ENCODE assay signal across 8 cellular contexts in the genomic region with DNA sequence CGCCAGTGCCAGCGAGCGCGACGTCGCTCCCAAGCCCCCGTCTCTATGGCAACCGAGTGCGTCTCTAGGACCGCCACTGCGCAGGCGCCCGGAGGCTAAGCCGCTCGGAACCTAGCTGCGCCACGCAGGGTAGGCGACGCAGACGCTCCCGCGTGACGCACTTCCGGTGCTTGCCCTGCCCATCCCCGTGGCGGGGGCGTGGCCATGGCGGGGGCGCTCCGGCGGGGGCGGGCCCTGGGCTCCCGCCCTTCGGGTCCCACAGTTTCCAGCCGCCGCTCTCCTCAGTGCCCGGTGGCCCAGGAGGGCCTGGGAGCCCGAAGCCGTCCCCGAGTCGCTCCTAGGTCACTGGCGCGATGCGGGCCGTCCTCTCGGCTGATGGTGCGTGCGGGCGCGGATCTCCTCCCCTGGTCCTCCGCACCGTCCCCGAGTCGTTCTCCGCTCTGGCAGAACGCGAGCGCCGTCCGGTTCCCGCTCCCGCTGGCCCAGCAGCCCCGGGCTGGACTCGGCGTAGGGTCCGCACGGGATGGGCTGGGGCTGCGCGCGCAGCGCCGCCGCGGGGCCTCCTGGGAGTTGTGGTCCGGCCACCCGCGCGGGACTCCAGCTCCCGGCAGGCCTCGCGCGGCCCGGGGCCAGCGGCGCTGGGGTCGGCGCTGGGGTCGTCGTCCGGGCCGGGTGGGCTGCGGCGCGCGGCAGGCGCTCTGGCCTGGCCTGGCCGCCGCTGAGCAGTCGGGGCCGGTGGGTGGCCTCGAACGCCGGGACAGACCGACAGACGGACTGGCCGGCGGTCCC. TPM values are rescaled to one million over a fixed set of nuclear protein-coding genes. Genes with fewer than 3 reads are reported as not detected.
DNase-seq lines count a peak whose midpoint lies in the region; ATAC-seq and TF ChIP-seq lines count a peak whose summit lies in the region.

A gene (plus strand): TSS at position 245 of the 789 bp plus-strand sequence. CDS start 7,953 bp downstream, outside the sequence.

- peak within 1 kb of the TSS; percentile 100 for H3K27ac ChIP-seq in CD4-positive, CD25-positive, alpha-beta regulatory T cell (ENCODE audit: insufficient read depth, low read length, poor library complexity, severe bottlenecking)
- peak within 1 kb of the TSS; percentile 95 to 100 (median 99) for H3K27ac ChIP-seq in right lobe of liver

- H3K4me3 ChIP-seq in CD4-positive, CD25-positive, alpha-beta regulatory T cell (ENCODE audit: low read depth, low read length): peak within 1 kb of the TSS; percentile 80
- peak within 1 kb of the TSS; percentile 83 to 100 (median 99) for H3K4me3 ChIP-seq in right lobe of liver

- H3K36me3 ChIP-seq in CD4-positive, CD25-positive, alpha-beta regulatory T cell (ENCODE audit: control insufficient read depth, insufficient read depth, low read length): peaks cover 2% of the 10 kb centered on the region
- H3K36me3 ChIP-seq in right lobe of liver: no peaks in the 10 kb centered on the region

- intact Hi-C loops in activated CD4-positive, alpha-beta memory T cell treated with anti-CD3 and anti-CD28 coated beads for 36 hours (cut with micrococcal nuclease): loop anchor here (1.0 to 2.0 kb wide), 4 partner anchors 15 to 240 kb away; a partner anchor contains a TSS
- intact Hi-C loops in right lobe of liver (cut with DNase I): no loop called here

- H3K36me3 Mint-ChIP-seq in CD4-positive, CD25-positive, alpha-beta regulatory T cell: peaks cover 5% of the 10 kb centered on the region
- H3K36me3 Mint-ChIP-seq in activated CD4-positive, alpha-beta memory T cell treated with anti-CD3 and anti-CD28 coated beads for 36 hours: peaks cover 6% of the 10 kb centered on the region

- peak; percentile 83 for TF ChIP-seq POLR2A in right lobe of liver (IDR thresholded peaks at IDR 0.05)

- WGBS in right lobe of liver (ENCODE audit: insufficient coverage, low coverage, low lambda C conversion rate, missing lambda C conversion rate): 0% methylated on average over 8 of the region's 107 CpGs

- H3K9me3 ChIP-seq in CD4-positive, CD25-positive, alpha-beta regulatory T cell (ENCODE audit: control insufficient read depth in 2 of 2, low read length in 2 of 2): no peaks in the 10 kb centered on the region
- H3K9me3 ChIP-seq in right lobe of liver: no peaks in the 10 kb centered on the region

- CTCF ChIA-PET in activated CD4-positive, alpha-beta memory T cell treated with anti-CD3 and anti-CD28 coated beads for 36 hours (lab: Charles Lee): interaction anchor here (0.6 to 1.1 kb wide), 3 partner anchors 14 to 290 kb away, joined by 3 to 5 read pairs (median 4); no protein-coding TSS in a partner anchor

- POLR2A ChIA-PET in activated CD4-positive, alpha-beta memory T cell treated with anti-CD3 and anti-CD28 coated beads for 36 hours (lab: Charles Lee): interaction anchor here (1.0 to 1.3 kb wide), 5 partner anchors 14 to 208 kb away, joined by 3 read pairs; no protein-coding TSS in a partner anchor

- peaks cover 5 to 32% (median 13%) of the 10 kb centered on the region in 4 donors for H3K4me1 Mint-ChIP-seq in CD4-positive, CD25-positive, alpha-beta regulatory T cell
- peaks cover 18% of the 10 kb centered on the region for H3K4me1 Mint-ChIP-seq in activated CD4-positive, alpha-beta memory T cell treated with anti-CD3 and anti-CD28 coated beads for 36 hours (ENCODE audit: low read depth)

- H3K27me3 Mint-ChIP-seq in CD4-positive, CD25-positive, alpha-beta regulatory T cell: no peaks in the 10 kb centered on the region
- H3K27me3 Mint-ChIP-seq in activated CD4-positive, alpha-beta memory T cell treated with anti-CD3 and anti-CD28 coated beads for 36 hours: no peaks in the 10 kb centered on the region

- ATAC-seq in CD4-positive, CD25-positive, alpha-beta regulatory T cell (ENCODE audit: low read depth in 2 of 2): peak; percentile 84 to 87
- ATAC-seq in GM19397 (IDR thresholded peaks at IDR 0.05; ENCODE audit: unreplicated experiment) (peak; percentile 81), HG03565 (IDR thresholded peaks at IDR 0.05; ENCODE audit: unreplicated experiment) (peak; percentile 79), right lobe of liver (peak; percentile 91 to 95 (median 94))

- peaks cover 0 to 1% (median 0%) of the 10 kb centered on the region in 7 donors for H3K9me3 Mint-ChIP-seq in CD4-positive, CD25-positive, alpha-beta regulatory T cell
- H3K9me3 Mint-ChIP-seq in activated CD4-positive, alpha-beta memory T cell treated with anti-CD3 and anti-CD28 coated beads for 36 hours: no peaks in the 10 kb centered on the region

- no peak for TF ChIP-seq CTCF in right lobe of liver (IDR thresholded peaks at IDR 0.05)

- H3K4me3 Mint-ChIP-seq in CD4-positive, CD25-positive, alpha-beta regulatory T cell: peak within 1 kb of the TSS; percentile 95 to 98 (median 96)
- H3K4me3 Mint-ChIP-seq in activated CD4-positive, alpha-beta memory T cell treated with anti-CD3 and anti-CD28 coated beads for 36 hours: peak within 1 kb of the TSS; percentile 90

- H3K27me3 ChIP-seq in CD4-positive, CD25-positive, alpha-beta regulatory T cell (ENCODE audit: control insufficient read depth, insufficient read depth, low read length): no peaks in the 10 kb centered on the region
- H3K27me3 ChIP-seq in right lobe of liver: no peaks in the 10 kb centered on the region

- H3K27ac Mint-ChIP-seq in CD4-positive, CD25-positive, alpha-beta regulatory T cell: peak within 1 kb of the TSS; percentile 95 to 97 (median 97)
- H3K27ac Mint-ChIP-seq in activated CD4-positive, alpha-beta memory T cell treated with anti-CD3 and anti-CD28 coated beads for 36 hours: peak within 1 kb of the TSS; percentile 90

- peaks cover 27% of the 10 kb centered on the region for H3K4me1 ChIP-seq in CD4-positive, CD25-positive, alpha-beta regulatory T cell (ENCODE audit: control insufficient read depth, insufficient read depth, low read length, poor library complexity, severe bottlenecking)
- peaks cover 0 to 37% (median 12%) of the 10 kb centered on the region in 4 donors for H3K4me1 ChIP-seq in right lobe of liver

- DNase-seq in CD4-positive, CD25-positive, alpha-beta regulatory T cell: peak; percentile 97 to 99 (median 98)
- DNase-seq in NCI-H82 treated with DMSO at 0.1 percent for 48 hours (lab: John Stamatoyannopoulos, UW; ENCODE audit: unreplicated experiment): peak; percentile 87
- DNase-seq in activated CD4-positive, alpha-beta memory T cell treated with anti-CD3 and anti-CD28 coated beads for 36 hours: peak; percentile 97
- peak; percentile 94 to 97 for DNase-seq in dermis microvascular lymphatic vessel endothelial cell (ENCODE audit: low read depth in 2 of 2)
- peak; percentile 98 for DNase-seq in right lobe of liver
- peak; percentile 97 to 98 for DNase-seq in stimulated activated CD4-positive, alpha-beta T cell treated with anti-CD3 and anti-CD28 coated beads, Interleukin-4, amount 100 ng/mL, for 4 hours

RNA-seq across cellular contexts. Expression of the gene that starts here (rescaled TPM):
- total RNA-seq in CD4-positive, CD25-positive, alpha-beta regulatory T cell: 58.2 TPM
- polyA plus RNA-seq in CD4-positive, CD25-positive, alpha-beta regulatory T cell: 10 to 100 TPM; 15.9 to 20.6 (median 19.0) TPM
- 10 to 100 TPM; 31.1 to 36.1 TPM for total RNA-seq in activated CD4-positive, alpha-beta memory T cell treated with anti-CD3 and anti-CD28 coated beads for 36 hours
- total RNA-seq in dermis microvascular lymphatic vessel endothelial cell: 21.4 and 40.1 TPM in 2 replicates
- total RNA-seq in right lobe of liver: 10 to 100 TPM; 20.7 to 38.5 (median 33.9) TPM

Comparison
In these comparisons a context has a peak if more than half of its experiments do, and no peak if none do; other contexts are left out.
1. Peak in every context shown above with its lines: DNase-seq, ATAC-seq, H3K4me3 ChIP-seq and H3K27ac ChIP-seq.